10 cellular contexts compared by ENCODE assay signal in the genomic region with DNA sequence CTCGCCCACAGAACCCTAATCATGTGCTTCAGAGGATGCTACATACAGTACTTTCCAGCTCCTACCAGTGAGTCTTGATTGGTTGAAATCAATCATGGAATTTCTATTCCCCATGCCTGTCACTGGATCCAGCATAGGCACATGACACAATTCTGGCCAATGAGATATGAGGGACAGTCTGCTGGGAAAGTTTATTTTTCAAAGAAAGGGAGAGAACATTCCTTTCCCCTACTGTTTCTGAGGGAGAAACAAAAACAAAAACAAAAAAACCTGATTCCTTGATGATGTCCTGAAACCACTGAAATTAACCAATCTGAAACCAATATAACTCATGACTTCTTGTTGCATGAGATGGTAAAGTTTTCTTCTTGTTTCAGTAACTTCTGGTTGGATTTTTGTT. TPM values are rescaled to one million over a fixed set of nuclear protein-coding genes. Genes with fewer than 3 reads are reported as not detected.
A peak's percentile ranks its signal among the peaks of the same experiment; 100 is the strongest.
DNase-seq lines count a peak whose midpoint lies in the region; ATAC-seq, FAIRE-seq and TF ChIP-seq lines count a peak whose summit lies in the region.
"Had no signal": no experiment of that assay in that cellular context is flagged by ENCODE, and none has a peak within 500 bp of the region (broad histone marks: within the 10 kb centered on the region; RNA-seq: fewer than 3 reads in every experiment).

No MANE protein-coding gene starts in this region.

- POLR2A ChIA-PET in K562 (lab: Yijun Ruan, JAX), result no interaction called here

- H3K27me3 Mint-ChIP-seq in mesothelial cell of epicardium (ENCODE audit: low read depth), result peaks cover 5% of the 10 kb centered on the region

- H3K79me2 ChIP-seq in K562 (ENCODE audit: control insufficient read depth, insufficient read depth, low read length) (no peaks in the 10 kb centered on the region), osteoblast (ENCODE audit: insufficient read depth, low read length) (peaks cover 14% of the 10 kb centered on the region)

- H3K27me3 ChIP-seq in K562 (ENCODE audit: control insufficient read depth in 2 of 2, insufficient read depth in 2 of 2, low read length in 2 of 2), result peaks cover 0 to 9% of the 10 kb centered on the region in 2 experiments; a peak in 1 of 5 replicates
- H3K27me3 ChIP-seq in osteoblast (ENCODE audit: insufficient read depth, low read length), result no peaks in the 10 kb centered on the region

- no peak for TF ChIP-seq CTCF in K562 (IDR thresholded peaks at IDR 0.05 in 2 of 3, conservative IDR thresholded peaks at IDR 0.05 in 1 of 3; ENCODE audit: insufficient read depth in 2 of 3, low read depth in 1 of 3, low read length in 3 of 3)
- TF ChIP-seq CTCF in osteoblast (IDR thresholded peaks at IDR 0.05; ENCODE audit: extremely low read depth, low read depth, low read length), result no peak
- no peak for TF ChIP-seq CTCF in mesothelial cell of epicardium (IDR thresholded peaks at IDR 0.05; ENCODE audit: unreplicated experiment)

- no TSS peak for BruUV-seq in K562 (replicated peaks; lab: Mats Ljungman, UMichigan)

- H3K4me1 Mint-ChIP-seq in mesothelial cell of epicardium, result peaks cover 29% of the 10 kb centered on the region

- TF ChIP-seq RAD21 in K562 (CRISPR knock-in tag; conservative IDR thresholded peaks at IDR 0.05 in 1 of 2, IDR thresholded peaks at IDR 0.05 in 1 of 2), result no peak

- H3K9me3 ChIP-seq in K562 (replicated peaks; ENCODE audit: control insufficient read depth, insufficient read depth, low read depth, low read length) (no peaks in the 10 kb centered on the region), osteoblast (ENCODE audit: low read depth, low read length) (no peaks in the 10 kb centered on the region)
- H3K9me3 ChIP-seq: mucosa of descending colon had no signal

- intact Hi-C loops in K562 (cut with micrococcal nuclease), result no loop called here

- H3K4me1 ChIP-seq in K562 (replicated peaks in 1 of 2; ENCODE audit: control insufficient read depth in 2 of 2, insufficient read depth in 2 of 2, low read length in 2 of 2) (peaks cover 7 to 12% of the 10 kb centered on the region in 2 experiments; a peak in 4 of 5 replicates), osteoblast (ENCODE audit: insufficient read depth, low read length) (peaks cover 33% of the 10 kb centered on the region)

- TF ChIP-seq EP300 in K562 (IDR thresholded peaks at IDR 0.05; ENCODE audit: low read length), result no peak

- H3K36me3 ChIP-seq in K562 (ENCODE audit: control insufficient read depth, insufficient read depth, low read length) (no peaks in the 10 kb centered on the region), osteoblast (ENCODE audit: insufficient read depth, low read length) (no peaks in the 10 kb centered on the region)

- no peak for TF ChIP-seq POLR2A in GM12892 (IDR thresholded peaks at IDR 0.05; ENCODE audit: low read depth, low read length)
- TF ChIP-seq POLR2A in K562 (conservative IDR thresholded peaks at IDR 0.05), result no peak

- no peaks in the 10 kb centered on the region for H3K9me1 ChIP-seq in K562 (ENCODE audit: control insufficient read depth, insufficient read depth, low read length)

- H3K9ac ChIP-seq in K562 (ENCODE audit: insufficient read depth in 1 of 2, low read depth in 2 of 2, low read length in 2 of 2), result no peak overlapping the region

- H3K36me3 Mint-ChIP-seq in mesothelial cell of epicardium, result no peaks in the 10 kb centered on the region

- no peak overlapping the region for H2AFZ ChIP-seq in K562 (ENCODE audit: low read depth, low read length)
- no peak overlapping the region for H2AFZ ChIP-seq in osteoblast (ENCODE audit: low read length)

- H3K9me3 Mint-ChIP-seq in mesothelial cell of epicardium, result no peaks in the 10 kb centered on the region

- peak; percentile 1 for ATAC-seq in HG03442 (IDR thresholded peaks at IDR 0.05; ENCODE audit: unreplicated experiment)
- no peak for ATAC-seq in K562
- ATAC-seq: mucosa of descending colon had no signal

- DNase-seq in GM12892 (ENCODE audit: insufficient read length), result no peak
- peak in 2 of 4 experiments; percentile 17 to 18 for DNase-seq in K562 (ENCODE audit: extremely low read depth in 1 of 4, low spot score in 3 of 4)
- DNase-seq in osteoblast (ENCODE audit: insufficient read length, low spot score, missing footprints), result peak; percentile 94
- DNase-seq in mesothelial cell of epicardium (ENCODE audit: low spot score in 2 of 2, unreplicated experiment in 2 of 2), result no peak
- no peak for DNase-seq in effector CD4-positive, alpha-beta T cell
- no peak for DNase-seq in NCI-H146 (lab: John Stamatoyannopoulos, UW)
- DNase-seq in activated naive CD4-positive, alpha-beta T cell treated with Interleukin-2 at 50 U/mL for 16 hours, result no peak
- DNase-seq: NCI-H1092 treated with DMSO at 0.1 percent for 48 hours had no signal

- in situ Hi-C loops in K562 (cut with MboI), result no loop called here

- no peak overlapping the region for H3K4me3 Mint-ChIP-seq in mesothelial cell of epicardium

- H3K4me2 ChIP-seq in K562 (ENCODE audit: insufficient read depth, low read length) (no peak overlapping the region), osteoblast (ENCODE audit: insufficient read depth, low read length) (peak overlapping the region; percentile 67)

- H3K27ac ChIP-seq in K562 (ENCODE audit: extremely low read depth, low read depth, low read length) (no peak overlapping the region), osteoblast (ENCODE audit: low read depth, low read length) (peak overlapping the region; percentile 78)

- no peaks in the 10 kb centered on the region for H4K20me1 ChIP-seq in K562 (replicated peaks; ENCODE audit: control insufficient read depth, insufficient read depth, low read length)
- peaks cover 5% of the 10 kb centered on the region for H4K20me1 ChIP-seq in osteoblast (ENCODE audit: insufficient read depth, low read length)

- WGBS in K562 (ENCODE audit: insufficient coverage, low coverage, missing lambda C conversion rate), result 25% methylated on average over 1 of the region's 1 CpG

- peak; percentile 53 for FAIRE-seq in GM12892 (lab: Jason Lieb, UNC)
- no peak for FAIRE-seq in K562 (lab: Jason Lieb, UNC)

- H3K4me3 ChIP-seq in K562 (no peak overlapping the region), osteoblast (ENCODE audit: insufficient read depth, low read length) (peak overlapping the region; percentile 20)
- H3K4me3 ChIP-seq: mucosa of descending colon had no signal

- H3K27ac Mint-ChIP-seq in mesothelial cell of epicardium, result no peak overlapping the region

- CTCF ChIA-PET in K562 (lab: Yijun Ruan, JAX; ENCODE audit: low intra/inter-chr PET ratio), result no interaction called here

TF ChIP-seq in K562, 482 proteins besides CTCF, POLR2A, EP300 and RAD21:
- TF ChIP-seq USF2 (CRISPR knock-in tag; IDR thresholded peaks at IDR 0.05) (peak; percentile 49), NFYB (IDR thresholded peaks at IDR 0.05; ENCODE audit: extremely low read depth, insufficient read length) (peak; percentile 10), CTBP1 (IDR thresholded peaks at IDR 0.05; ENCODE audit: borderline replicate concordance) (no peak)

RNA-seq across cellular contexts. Expression of gene RCN1, which starts 3.3 kb away (rescaled TPM):
- polyA plus RNA-seq in GM12892 (2012; ENCODE audit: missing spikeins), result 54.0 TPM
- 2.2 and 6.2 TPM in 2 replicates for total RNA-seq in K562 (2011; cell fraction: chromatin; rRNA removed; ENCODE audit: low replicate concordance)
- 4.3 and 5.0 TPM in 2 replicates for total RNA-seq in K562 (2011; cell fraction: nucleolus; rRNA removed)
- 5.6 and 6.9 TPM in 2 replicates for total RNA-seq in K562 (2011; cell fraction: nucleoplasm; rRNA removed)
- total RNA-seq in K562 (2014; rRNA removed), result 6.5 and 8.0 TPM in 2 replicates
- total RNA-seq in K562 (2014; rRNA removed; fragmentation: Illumina TruSeq; extraction: Trizol), result 7.8 and 8.7 TPM in 2 replicates
- total RNA-seq in K562 (2015; rRNA removed; fragmentation: Illumina TruSeq; extraction: Trizol), result 8.1 and 8.3 TPM in 2 replicates
- total RNA-seq in K562 (2021), result 5.7 and 7.2 TPM in 2 replicates
- polyA plus RNA-seq in K562 (2011; rRNA removed), result 3.9 and 7.5 TPM in 2 replicates
- polyA plus RNA-seq in K562 (2011; cell fraction: cytosol; rRNA removed), result 2.1 and 3.2 TPM in 2 replicates
- 1.4 and 3.3 TPM in 2 replicates for polyA plus RNA-seq in K562 (2011; cell fraction: nucleus; rRNA removed)
- 9.3 and 20.9 TPM in 2 replicates for polyA plus RNA-seq in K562 (2012)
- polyA plus RNA-seq in K562 (2014; fragmentation: Illumina TruSeq; extraction: Trizol), result 6.3 and 8.7 TPM in 2 replicates
- polyA plus RNA-seq in K562 (2014; fragmentation: Nextera tagmentation; extraction: Ambion mirVana), result 1 to 10 TPM; 2.1 to 2.3 TPM
- polyA plus RNA-seq in K562 (2014; rRNA removed), result 5.6 and 6.2 TPM in 2 replicates
- polyA minus RNA-seq in K562 (2011; rRNA and poly(A)+ RNA removed), result 4.1 and 9.9 TPM in 2 replicates
- polyA minus RNA-seq in K562 (2011; cell fraction: cytosol; rRNA and poly(A)+ RNA removed), result 1.7 and 2.6 TPM in 2 replicates
- 1.8 and 4.1 TPM in 2 replicates for polyA minus RNA-seq in K562 (2011; cell fraction: nucleus; rRNA and poly(A)+ RNA removed)
- total RNA-seq in osteoblast, result 343 and 405 TPM in 2 replicates
- total RNA-seq in mesothelial cell of epicardium, result 183 to 190 TPM (median 189 TPM) in 3 replicates

Comparison
In these comparisons a context has a peak if more than half of its experiments do, and no peak if none do; other contexts are left out.
1. RNA of gene RCN1, which starts 3.3 kb away (total RNA-seq): 343 to 405 TPM in osteoblast and 183 to 190 TPM in mesothelial cell of epicardium; 2.2 to 8.7 TPM in K562; every median in the first group is over 10 times any median in the second.